Comparison of ENCODE assay signal across 8 cellular contexts in the genomic region with DNA sequence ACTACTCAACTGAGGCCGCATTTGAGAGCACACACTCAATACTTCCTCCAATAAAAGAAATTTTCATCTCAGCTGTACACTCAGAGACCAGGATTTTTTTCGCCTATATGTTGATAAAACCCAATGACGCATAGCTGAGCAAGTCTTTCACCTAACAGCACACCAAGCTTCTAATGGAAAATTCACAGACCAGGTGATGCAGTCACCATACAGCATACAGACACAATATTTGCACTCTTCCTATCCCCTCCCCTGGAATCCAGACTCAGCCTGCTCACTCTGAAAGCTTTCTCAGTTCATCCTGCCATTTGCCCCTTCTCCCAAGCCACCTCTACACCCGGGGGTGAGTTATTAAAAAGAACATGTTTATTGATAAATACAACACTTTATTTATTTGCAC. TPM values are rescaled to one million over a fixed set of nuclear protein-coding genes. Genes with fewer than 3 reads are reported as not detected.
A peak's percentile ranks its signal among the peaks of the same experiment; 100 is the strongest.
DNase-seq lines count a peak whose midpoint lies in the region; ATAC-seq, FAIRE-seq and TF ChIP-seq lines count a peak whose summit lies in the region.

No MANE protein-coding gene starts in this region.

- peaks cover 7% of the 10 kb centered on the region for H3K36me3 Mint-ChIP-seq in central memory CD8-positive, alpha-beta T cell (ENCODE audit: insufficient read depth)

- peak overlapping the region; percentile 83 for H3K27ac Mint-ChIP-seq in central memory CD8-positive, alpha-beta T cell (ENCODE audit: low read depth)

- ATAC-seq in central memory CD8-positive, alpha-beta T cell (replicated peaks; ENCODE audit: extremely low read depth, poor library complexity, severe bottlenecking): no peak

- TF ChIP-seq POLR2A in GM12892 (IDR thresholded peaks at IDR 0.05; ENCODE audit: low read depth, low read length): no peak; the same call in 1 of the 2 replicates

- peak overlapping the region; percentile 93 for H3K9ac ChIP-seq in NT2/D1 (ENCODE audit: insufficient read length, low read depth)

- DNase-seq in A673 (ENCODE audit: low spot score) (no peak), GM12892 (ENCODE audit: insufficient read length) (no peak), NT2/D1 (ENCODE audit: low read depth, low spot score) (no peak), occipital lobe (lab: John Stamatoyannopoulos, UW) (no peak), activated gamma-delta T cell treated with Interleukin-2 at 50 U/mL for 16 hours (no peak), DMS153 (lab: John Stamatoyannopoulos, UW) (no peak)
- no peak for DNase-seq in central memory CD8-positive, alpha-beta T cell (ENCODE audit: low spot score in 2 of 2)

- CTCF ChIA-PET in A673 (lab: Charles Lee): no interaction called here

- FAIRE-seq in GM12892 (lab: Jason Lieb, UNC): peak; percentile 27

- H3K4me3 ChIP-seq in A673 (ENCODE audit: low read depth, low read length, poor library complexity, severe bottlenecking) (peak overlapping the region; percentile 62), NT2/D1 (ENCODE audit: insufficient read length, low read depth) (peak overlapping the region; percentile 73), muscle layer of duodenum (ENCODE audit: low read depth in 1 of 2, low read length in 2 of 2) (peak overlapping the region in 1 of 2 donors; percentile 70)

- no peaks in the 10 kb centered on the region for H3K9me3 Mint-ChIP-seq in central memory CD8-positive, alpha-beta T cell

- no TSS peak for BruUV-seq in A673 (replicated peaks; lab: Mats Ljungman, UMichigan)

- no peaks in the 10 kb centered on the region for H3K36me3 ChIP-seq in A673 (ENCODE audit: insufficient read depth, low read length, poor library complexity, severe bottlenecking)
- H3K36me3 ChIP-seq in NT2/D1 (ENCODE audit: insufficient read depth, insufficient read length, low read length): peaks cover under 1% of the 10 kb centered on the region
- no peaks in the 10 kb centered on the region for H3K36me3 ChIP-seq in muscle layer of duodenum (ENCODE audit: control insufficient read depth in 1 of 2, insufficient read depth in 2 of 2, low read length in 2 of 2)

- POLR2A ChIA-PET in A673 (lab: Charles Lee; ENCODE audit: low non-redundant PET): no interaction called here

- H3K27me3 Mint-ChIP-seq in central memory CD8-positive, alpha-beta T cell: no peaks in the 10 kb centered on the region

- peak overlapping the region; percentile 86 for H3K4me3 Mint-ChIP-seq in central memory CD8-positive, alpha-beta T cell

- H3K27me3 ChIP-seq in A673 (replicated peaks; ENCODE audit: insufficient read depth, low read depth, low read length, poor library complexity) (no peaks in the 10 kb centered on the region), NT2/D1 (ENCODE audit: insufficient read depth, insufficient read length) (no peaks in the 10 kb centered on the region), muscle layer of duodenum (ENCODE audit: low read depth, low read length) (no peaks in the 10 kb centered on the region)

- no peak overlapping the region for H3K27ac ChIP-seq in A673 (ENCODE audit: low read depth, low read length, poor library complexity, severe bottlenecking)
- H3K27ac ChIP-seq in muscle layer of duodenum (ENCODE audit: low read length): peak overlapping the region; percentile 95

- intact Hi-C loops in A673 (cut with micrococcal nuclease; ENCODE audit: unreplicated experiment): no loop called here

- H3K4me1 ChIP-seq in A673 (ENCODE audit: insufficient read depth, low read length, poor library complexity, severe bottlenecking) (peaks cover 23% of the 10 kb centered on the region), NT2/D1 (ENCODE audit: insufficient read depth, insufficient read length) (no peaks in the 10 kb centered on the region), muscle layer of duodenum (ENCODE audit: control insufficient read depth in 1 of 2, insufficient read depth in 2 of 2, low read length in 2 of 2) (peaks cover 8 to 29% of the 10 kb centered on the region in 2 donors)

- H3K4me1 Mint-ChIP-seq in central memory CD8-positive, alpha-beta T cell: peaks cover 32% of the 10 kb centered on the region

- TF ChIP-seq CTCF in A673 (conservative IDR thresholded peaks at IDR 0.05; ENCODE audit: low read depth, low read length): no peak

- no peaks in the 10 kb centered on the region for H3K9me3 ChIP-seq in A673 (ENCODE audit: low read depth, low read length, poor library complexity, severe bottlenecking)
- no peaks in the 10 kb centered on the region for H3K9me3 ChIP-seq in NT2/D1 (ENCODE audit: insufficient read depth, low read length)
- H3K9me3 ChIP-seq in muscle layer of duodenum (ENCODE audit: control insufficient read depth in 1 of 2, low read length in 2 of 2): no peaks in the 10 kb centered on the region

RNA-seq across cellular contexts. Expression of a gene that starts 1.7 kb away (rescaled TPM):
- total RNA-seq in A673 (2021) (40.7 and 44.5 TPM in 2 replicates), occipital lobe (110 TPM)
- polyA plus RNA-seq in GM12892 (2012; ENCODE audit: missing spikeins): 29.0 TPM
